ENCODE assay signal across 8 cellular contexts in the genomic region with DNA sequence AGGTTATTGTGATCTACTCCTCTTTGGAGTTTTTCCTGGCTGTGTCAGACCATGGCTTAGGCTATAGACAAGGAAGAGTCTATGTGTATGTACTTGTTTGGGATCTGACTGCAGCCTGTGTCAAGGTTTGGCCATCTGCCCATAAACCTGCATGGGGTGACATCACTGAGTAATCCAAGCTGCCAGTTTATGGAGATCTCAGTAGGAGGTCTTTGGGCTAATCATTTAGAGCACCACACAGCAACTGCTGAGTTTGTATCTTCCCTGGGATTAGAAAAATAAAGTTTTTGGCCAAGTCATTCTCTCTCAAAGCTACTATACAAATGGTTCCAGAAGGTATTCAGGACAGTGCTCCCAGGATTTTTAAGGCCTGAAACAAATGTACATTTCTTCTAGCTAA.
DNase-seq lines count a peak whose midpoint lies in the region; ATAC-seq, FAIRE-seq and TF ChIP-seq lines count a peak whose summit lies in the region.

No MANE protein-coding gene starts in this region.

- POLR2A ChIA-PET in activated CD8-positive, alpha-beta T cell treated with anti-CD3 and anti-CD28 coated beads, Interleukin-2, amount 10 ng/mL, durations not matched to agents 7 days and 5 days (lab: Charles Lee), result no interaction called here

- no peaks in the 10 kb centered on the region for H3K9me2 ChIP-seq in GM23248 (ENCODE audit: insufficient read depth)

- H3K27me3 Mint-ChIP-seq in activated CD8-positive, alpha-beta T cell treated with anti-CD3 and anti-CD28 coated beads, Interleukin-2, amount 10 ng/mL, durations not matched to agents 7 days and 5 days (ENCODE audit: low read depth), result no peaks in the 10 kb centered on the region

- no peak overlapping the region for H3K4me3 ChIP-seq in GM23248
- no peak overlapping the region for H3K4me3 ChIP-seq in bronchial epithelial cell (ENCODE audit: low read depth, low read length)
- no peak overlapping the region for H3K4me3 ChIP-seq in pancreas

- peaks cover 5% of the 10 kb centered on the region for H3K9me3 Mint-ChIP-seq in activated CD8-positive, alpha-beta T cell treated with anti-CD3 and anti-CD28 coated beads, Interleukin-2, amount 10 ng/mL, durations not matched to agents 7 days and 5 days (ENCODE audit: insufficient read depth)

- H3K36me3 Mint-ChIP-seq in activated CD8-positive, alpha-beta T cell treated with anti-CD3 and anti-CD28 coated beads, Interleukin-2, amount 10 ng/mL, durations not matched to agents 7 days and 5 days (ENCODE audit: low read depth), result no peaks in the 10 kb centered on the region

- H3F3A ChIP-seq in GM23248 (ENCODE audit: insufficient read depth), result peaks cover 25% of the 10 kb centered on the region

- H3K4me1 Mint-ChIP-seq in activated CD8-positive, alpha-beta T cell treated with anti-CD3 and anti-CD28 coated beads, Interleukin-2, amount 10 ng/mL, durations not matched to agents 7 days and 5 days (ENCODE audit: low read depth), result no peaks in the 10 kb centered on the region

- H3K27me3 ChIP-seq in GM23248 (replicated peaks; ENCODE audit: insufficient read depth), result no peaks in the 10 kb centered on the region; the same call in 1 of the 2 replicates
- no peaks in the 10 kb centered on the region for H3K27me3 ChIP-seq in bronchial epithelial cell (ENCODE audit: control insufficient read depth, insufficient read depth, low read length)
- H3K27me3 ChIP-seq in pancreas, result no peaks in the 10 kb centered on the region

- no peak overlapping the region for H3K9ac ChIP-seq in GM23248

- H3K4me1 ChIP-seq in GM23248 (ENCODE audit: insufficient read depth) (peaks cover 28% of the 10 kb centered on the region), pancreas (no peaks in the 10 kb centered on the region)

- H3K36me3 ChIP-seq in GM23248 (ENCODE audit: low read depth), result no peaks in the 10 kb centered on the region
- H3K36me3 ChIP-seq in bronchial epithelial cell (ENCODE audit: control insufficient read depth, insufficient read depth, low read length), result no peaks in the 10 kb centered on the region
- no peaks in the 10 kb centered on the region for H3K36me3 ChIP-seq in pancreas

- no peaks in the 10 kb centered on the region for H3K79me2 ChIP-seq in GM23248 (ENCODE audit: insufficient read depth)

- H3K27ac ChIP-seq in GM23248 (no peak overlapping the region), pancreas (peak overlapping the region in 3 of 4 donors; percentile 35 to 53 (median 50))

- H3K4me2 ChIP-seq in GM23248 (ENCODE audit: unreplicated experiment), result peak overlapping the region; percentile 19

- intact Hi-C loops in pancreas (cut with DNase I) (no loop called here), posterior vena cava (cut with DNase I) (no loop called here)

- no peak overlapping the region for H3K27ac Mint-ChIP-seq in activated CD8-positive, alpha-beta T cell treated with anti-CD3 and anti-CD28 coated beads, Interleukin-2, amount 10 ng/mL, durations not matched to agents 7 days and 5 days

- no peak overlapping the region for H2AFZ ChIP-seq in GM23248

- H3K4me3 Mint-ChIP-seq in activated CD8-positive, alpha-beta T cell treated with anti-CD3 and anti-CD28 coated beads, Interleukin-2, amount 10 ng/mL, durations not matched to agents 7 days and 5 days, result no peak overlapping the region

- in situ Hi-C loops in GM23248 (cut with MboI), result no loop called here

- peak; percentile 89 for FAIRE-seq in bronchial epithelial cell (lab: Jason Lieb, UNC)
- FAIRE-seq in pancreas (lab: Jason Lieb, UNC), result no peak

- H4K20me1 ChIP-seq in GM23248 (ENCODE audit: insufficient read depth), result no peaks in the 10 kb centered on the region

- TF ChIP-seq CTCF in bronchial epithelial cell (IDR thresholded peaks at IDR 0.05; ENCODE audit: insufficient read depth, low read length, severe bottlenecking), result no peak
- TF ChIP-seq CTCF in pancreas (IDR thresholded peaks at IDR 0.05), result no peak

- DNase-seq in GM23248 (peak; percentile 76), NCI-H2196 (lab: John Stamatoyannopoulos, UW; ENCODE audit: unreplicated experiment) (peak; percentile 71), bronchial epithelial cell (ENCODE audit: low read depth) (peak; percentile 99), pancreas (peak in 4 of 6 donors; percentile 44 to 54 (median 46)), dedifferentiated amniotic fluid mesenchymal stem cell (ENCODE audit: extremely low spot score) (no peak), posterior vena cava (ENCODE audit: low spot score) (no peak)
- DNase-seq in activated CD8-positive, alpha-beta T cell treated with anti-CD3 and anti-CD28 coated beads, Interleukin-2, amount 10 ng/mL, durations not matched to agents 7 days and 5 days, result no peak

- CTCF ChIA-PET in activated CD8-positive, alpha-beta T cell treated with anti-CD3 and anti-CD28 coated beads, Interleukin-2, amount 10 ng/mL, durations not matched to agents 7 days and 5 days (lab: Charles Lee), result no interaction called here

- H3K9me3 ChIP-seq in GM23248 (ENCODE audit: low read depth) (no peaks in the 10 kb centered on the region), pancreas (no peaks in the 10 kb centered on the region)

- ATAC-seq in pancreas (peak; percentile 61 to 89 (median 85)), HG03565 (IDR thresholded peaks at IDR 0.05; ENCODE audit: unreplicated experiment) (no peak)
- no peak for ATAC-seq in activated CD8-positive, alpha-beta T cell treated with anti-CD3 and anti-CD28 coated beads, Interleukin-2, amount 10 ng/mL, durations not matched to agents 7 days and 5 days

Comparison
In these comparisons a context has a peak if more than half of its experiments do, and no peak if none do; other contexts are left out.
1. DNase-seq: peak in GM23248 (single experiment), NCI-H2196 (single experiment), bronchial epithelial cell (single experiment) and pancreas (4 of 6); none in activated CD8-positive, alpha-beta T cell treated with anti-CD3 and anti-CD28 coated beads, Interleukin-2, amount 10 ng/mL, durations not matched to agents 7 days and 5 days (single experiment), dedifferentiated amniotic fluid mesenchymal stem cell (single experiment) and posterior vena cava (single experiment).
2. ATAC-seq: peak in pancreas (4 of 4); none in activated CD8-positive, alpha-beta T cell treated with anti-CD3 and anti-CD28 coated beads, Interleukin-2, amount 10 ng/mL, durations not matched to agents 7 days and 5 days (single experiment) and HG03565 (single experiment).